Comparison of ENCODE assay signal across 1 cellular context in genomic region chr16:15775209-15775608, GRCh38.
TF ChIP-seq lines count a peak whose summit lies in the region.

No MANE protein-coding gene starts in this region.

TF ChIP-seq in SK-N-SH treated with all-trans-retinoic acid at 6 μM for 48 hours, 23 proteins besides CTCF, POLR2A, EP300 and RAD21 (continued from another document):
- no peak for TF ChIP-seq PATZ1 (CRISPR knock-in tag; IDR thresholded peaks at IDR 0.05; ENCODE audit: borderline replicate concordance)
- TF ChIP-seq ESRRG (CRISPR knock-in tag; IDR thresholded peaks at IDR 0.05) = no peak
- TF ChIP-seq, protein P1, sequence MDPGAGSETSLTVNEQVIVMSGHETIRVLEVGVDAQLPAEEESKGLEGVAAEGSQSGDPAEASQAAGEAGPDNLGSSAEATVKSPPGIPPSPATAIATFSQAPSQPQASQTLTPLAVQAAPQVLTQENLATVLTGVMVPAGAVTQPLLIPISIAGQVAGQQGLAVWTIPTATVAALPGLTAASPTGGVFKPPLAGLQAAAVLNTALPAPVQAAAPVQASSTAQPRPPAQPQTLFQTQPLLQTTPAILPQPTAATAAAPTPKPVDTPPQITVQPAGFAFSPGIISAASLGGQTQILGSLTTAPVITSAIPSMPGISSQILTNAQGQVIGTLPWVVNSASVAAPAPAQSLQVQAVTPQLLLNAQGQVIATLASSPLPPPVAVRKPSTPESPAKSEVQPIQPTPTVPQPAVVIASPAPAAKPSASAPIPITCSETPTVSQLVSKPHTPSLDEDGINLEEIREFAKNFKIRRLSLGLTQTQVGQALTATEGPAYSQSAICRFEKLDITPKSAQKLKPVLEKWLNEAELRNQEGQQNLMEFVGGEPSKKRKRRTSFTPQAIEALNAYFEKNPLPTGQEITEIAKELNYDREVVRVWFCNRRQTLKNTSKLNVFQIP (CRISPR knock-in tag; IDR thresholded peaks at IDR 0.05; ENCODE audit: borderline replicate concordance, low read depth) = no peak
